8 cellular contexts compared by ENCODE assay signal in genomic region chr2:120312861-120313694, GRCh38. TPM values are rescaled to one million over a fixed set of nuclear protein-coding genes. Genes with fewer than 3 reads are reported as not detected.
DNase-seq lines count a peak whose midpoint lies in the region; ATAC-seq, FAIRE-seq and TF ChIP-seq lines count a peak whose summit lies in the region.

No MANE protein-coding gene starts in this region.

- no peak for TF ChIP-seq EP300 in stomach (IDR thresholded peaks at IDR 0.05)

- ATAC-seq in GM19397 (IDR thresholded peaks at IDR 0.05; ENCODE audit: unreplicated experiment) = peak; percentile 56

- H3K4me2 ChIP-seq in BLaER1 treated with 17β-estradiol and CSF1 and Interleukin-3, amounts not matched to agents 10 nM and 100 nM = peak overlapping the region; percentile 53 to 87 (median 62)

- H4K20me1 ChIP-seq in BLaER1 treated with 17β-estradiol and CSF1 and Interleukin-3, amounts not matched to agents 10 nM and 100 nM = peaks cover 0 to 4% (median 0%) of the 10 kb centered on the region in 11 experiments; a peak in 1 of 22 replicates

- WGBS in stomach, 5 donors = 3 to 6% (median 4%) methylated on average over 34 to 37 of the region's 37 CpGs

- no peak for TF ChIP-seq POLR2A in stomach (IDR thresholded peaks at IDR 0.05)

- FAIRE-seq in frontal cortex (lab: Jason Lieb, UNC) = no peak

- DNase-seq in LHCN-M2 (ENCODE audit: low read depth) = peak; percentile 79
- peak; percentile 55 for DNase-seq in SK-N-DZ (ENCODE audit: low spot score)
- peak; percentile 23 to 68 (median 61) for DNase-seq in activated naive CD4-positive, alpha-beta T cell (lab: John Stamatoyannopoulos, UW)
- DNase-seq in frontal cortex (ENCODE audit: low spot score in 2 of 2) = peak; percentile 57 to 77
- DNase-seq in stomach = peak; percentile 84

- peak; percentile 75 for TF ChIP-seq CTCF in neutrophil (IDR thresholded peaks at IDR 0.05)
- peak in 5 of 7 experiments; percentile 78 to 92 (median 87) for TF ChIP-seq CTCF in stomach (IDR thresholded peaks at IDR 0.05)

- H3K4me3 ChIP-seq in BLaER1 treated with 17β-estradiol and CSF1 and Interleukin-3, amounts not matched to agents 10 nM and 100 nM = no peak overlapping the region
- H3K4me3 ChIP-seq in neutrophil (ENCODE audit: low read depth in 1 of 2, low read length in 1 of 2) = peak overlapping the region; percentile 44 to 53
- peak overlapping the region; percentile 39 to 50 (median 45) for H3K4me3 ChIP-seq in stomach

- intact Hi-C loops in stomach (cut with DNase I; ENCODE audit: low total_unique reads) = loop anchor here (10.0 kb wide), 1 partner anchor 78 kb away; no protein-coding TSS in a partner anchor

- no peaks in the 10 kb centered on the region for H3K36me3 ChIP-seq in BLaER1 treated with 17β-estradiol and CSF1 and Interleukin-3, amounts not matched to agents 10 nM and 100 nM
- H3K36me3 ChIP-seq in neutrophil (no peaks in the 10 kb centered on the region), stomach (no peaks in the 10 kb centered on the region)

- H3K27me3 ChIP-seq in BLaER1 treated with 17β-estradiol and CSF1 and Interleukin-3, amounts not matched to agents 10 nM and 100 nM = peaks cover 0 to 13% (median 0%) of the 10 kb centered on the region in 11 experiments; a peak in 2 of 22 replicates
- no peaks in the 10 kb centered on the region for H3K27me3 ChIP-seq in neutrophil
- no peaks in the 10 kb centered on the region for H3K27me3 ChIP-seq in stomach

- no peaks in the 10 kb centered on the region for H3K9me3 ChIP-seq in BLaER1 treated with 17β-estradiol and CSF1 and Interleukin-3, amounts not matched to agents 10 nM and 100 nM (replicated peaks in 1 of 11)
- H3K9me3 ChIP-seq in neutrophil (no peaks in the 10 kb centered on the region), stomach (no peaks in the 10 kb centered on the region)

- H3K4me1 ChIP-seq in BLaER1 treated with 17β-estradiol and CSF1 and Interleukin-3, amounts not matched to agents 10 nM and 100 nM = peaks cover 6 to 35% (median 29%) of the 10 kb centered on the region in 10 experiments
- H3K4me1 ChIP-seq in neutrophil (ENCODE audit: control insufficient read depth in 1 of 2, insufficient read depth in 1 of 2, low read depth in 1 of 2, low read length in 1 of 2) (peaks cover 24 to 30% of the 10 kb centered on the region in 2 experiments), stomach (peaks cover 14 to 23% (median 14%) of the 10 kb centered on the region in 4 donors)

- no peak overlapping the region for H3K27ac ChIP-seq in BLaER1 treated with 17β-estradiol and CSF1 and Interleukin-3, amounts not matched to agents 10 nM and 100 nM
- peak overlapping the region; percentile 29 for H3K27ac ChIP-seq in neutrophil
- H3K27ac ChIP-seq in stomach = peak overlapping the region in 4 of 5 donors; percentile 20 to 63 (median 54)

- peak overlapping the region in 1 of 11 experiments; percentile 31; a peak in 2 of 22 replicates for H3K9ac ChIP-seq in BLaER1 treated with 17β-estradiol and CSF1 and Interleukin-3, amounts not matched to agents 10 nM and 100 nM

RNA-seq across cellular contexts. Expression of gene INHBB, which starts 32.9 kb away (rescaled TPM):
- total RNA-seq in LHCN-M2 (2014; rRNA removed) = 0.26 and 0.46 TPM in 2 replicates
- polyA plus RNA-seq in LHCN-M2 (2012) = 2.0 TPM
- not detected in 2 replicates for polyA plus RNA-seq in SK-N-DZ (2014; cell fraction: cytosol; rRNA removed)
- polyA plus RNA-seq in SK-N-DZ (2014; cell fraction: nucleus; rRNA removed) = not detected in 2 replicates
- total RNA-seq in frontal cortex = 3.3 TPM
- total RNA-seq in stomach = 1 to 10 TPM in 2 of 5 donors, under 1 TPM in 2, not detected in 1; 0.37 to 7.2 (median 1.5) TPM
- polyA plus RNA-seq in stomach = 1 to 10 TPM in 1 of 3 donors, under 1 TPM in 2; 0.37 to 1.9 (median 0.61) TPM

Comparison
In these comparisons a context has a peak if more than half of its experiments do, and no peak if none do; other contexts are left out.
1. H3K27ac ChIP-seq: peak in neutrophil (single experiment) and stomach (4 of 5); none in BLaER1 treated with 17β-estradiol and CSF1 and Interleukin-3, amounts not matched to agents 10 nM and 100 nM (0 of 11).
2. H3K4me3 ChIP-seq: peak in neutrophil (2 of 2) and stomach (4 of 4); none in BLaER1 treated with 17β-estradiol and CSF1 and Interleukin-3, amounts not matched to agents 10 nM and 100 nM (0 of 10).
3. Peak in every context shown above with its lines, with median percentiles within 50 percentile points of each other: DNase-seq.